In the genomic region with DNA sequence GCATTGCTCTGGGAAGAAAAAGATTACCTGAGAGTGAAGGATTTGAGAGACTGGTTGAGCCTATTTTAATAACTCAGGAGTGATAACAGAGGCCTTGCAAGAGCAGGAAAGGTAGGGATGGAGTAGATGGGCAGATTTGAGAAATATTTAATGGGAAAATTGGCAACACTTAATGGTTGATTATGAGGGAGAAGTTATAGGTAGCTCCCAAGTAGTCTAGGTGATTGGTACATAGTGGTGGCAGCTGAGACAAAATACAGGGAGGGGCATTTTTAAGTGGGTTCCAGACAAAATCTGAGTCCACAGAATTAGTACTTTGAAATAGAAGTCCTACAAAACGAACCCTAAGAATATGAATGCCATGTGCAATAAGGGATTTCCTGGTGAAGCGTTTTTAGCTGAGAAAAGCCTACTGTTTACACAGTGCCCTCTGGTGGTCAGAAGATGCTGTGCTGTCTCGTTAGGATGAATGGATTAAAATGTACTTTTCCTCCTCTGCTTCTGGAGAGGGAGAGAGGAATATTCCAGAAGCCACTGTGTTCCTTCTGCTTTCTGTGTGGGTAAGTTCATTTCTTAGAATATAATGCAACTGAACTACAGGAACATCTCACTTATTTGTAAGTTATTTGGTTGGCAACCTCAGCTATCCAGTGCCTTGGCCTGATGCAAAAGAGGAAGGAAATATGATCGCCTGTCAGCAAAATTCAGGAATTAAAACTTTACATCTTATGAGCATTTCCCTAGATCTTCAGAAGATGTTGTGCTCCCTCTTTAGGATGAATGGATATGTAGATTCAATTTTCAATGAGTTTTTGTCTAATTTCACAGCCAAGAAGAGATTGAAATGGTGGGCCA, we compare ENCODE assay signal across 8 cellular contexts. TPM values are rescaled to one million over a fixed set of nuclear protein-coding genes. Genes with fewer than 3 reads are reported as not detected.
DNase-seq lines count a peak whose midpoint lies in the region; FAIRE-seq and TF ChIP-seq lines count a peak whose summit lies in the region.

No MANE protein-coding gene starts in this region.

- no peak overlapping the region for H2AFZ ChIP-seq in GM23248

- H3K4me3 ChIP-seq in AG09309 (ENCODE audit: control insufficient read depth, low read depth, low read length) (no peak overlapping the region), GM23248 (0 out of 2 replicates have a peak overlapping the region, but pooled peaks have one; percentile 12), cardiac fibroblast (replicated peaks in 1 of 2; ENCODE audit: low read depth in 2 of 2, low read length in 2 of 2) (no peak overlapping the region), kidney (ENCODE audit: low read length in 2 of 2) (no peak overlapping the region)

- H3K4me1 ChIP-seq in GM23248 (ENCODE audit: insufficient read depth) (peaks cover 68% of the 10 kb centered on the region), kidney (ENCODE audit: control insufficient read depth in 1 of 2, insufficient read depth in 1 of 2, low read depth in 1 of 2, low read length in 2 of 2) (peaks cover 5 to 10% of the 10 kb centered on the region in 2 donors)

- intact Hi-C loops in kidney (cut with DNase I) = no loop called here

- in situ Hi-C loops in GM23248 (cut with MboI) = no loop called here

- H4K20me1 ChIP-seq in GM23248 (ENCODE audit: insufficient read depth) = peaks cover 72% of the 10 kb centered on the region

- no peaks in the 10 kb centered on the region for H3K27me3 ChIP-seq in GM23248 (replicated peaks; ENCODE audit: insufficient read depth)

- TF ChIP-seq CTCF in AG09309 (IDR thresholded peaks at IDR 0.05; ENCODE audit: control insufficient read depth, insufficient read depth, low read depth, low read length, missing control alignments) (peak; percentile 88), VCaP (conservative IDR thresholded peaks at IDR 0.05) (peak; percentile 92), cardiac fibroblast (IDR thresholded peaks at IDR 0.05; ENCODE audit: low read depth, low read length) (peak; percentile 86), kidney (IDR thresholded peaks at IDR 0.05; ENCODE audit: borderline replicate concordance, extremely low read depth, insufficient read depth) (peak; percentile 87)

- H3F3A ChIP-seq in GM23248 (ENCODE audit: insufficient read depth) = peaks cover 60% of the 10 kb centered on the region

- H3K36me3 ChIP-seq in GM23248 (ENCODE audit: low read depth) (no peaks in the 10 kb centered on the region), kidney (ENCODE audit: control insufficient read depth in 1 of 2, insufficient read depth in 2 of 2, low read length in 2 of 2) (no peaks in the 10 kb centered on the region)

- H3K9me2 ChIP-seq in GM23248 (ENCODE audit: insufficient read depth) = no peaks in the 10 kb centered on the region

- H3K9me3 ChIP-seq in GM23248 (ENCODE audit: low read depth) (no peaks in the 10 kb centered on the region), kidney (ENCODE audit: control insufficient read depth in 1 of 2, low read length in 2 of 2) (no peaks in the 10 kb centered on the region)

- H3K4me2 ChIP-seq in GM23248 (ENCODE audit: unreplicated experiment) = peak overlapping the region; percentile 41

- H3K27ac ChIP-seq in GM23248 = peak overlapping the region; percentile 32
- H3K27ac ChIP-seq in VCaP = peak overlapping the region; percentile 84; the same call in 1 of the 2 replicates
- H3K27ac ChIP-seq in kidney (ENCODE audit: low read depth in 2 of 2, low read length in 2 of 2) = peak overlapping the region in 1 of 2 donors; percentile 54

- peak overlapping the region; percentile 5; the same call in 1 of the 2 replicates for H3K9ac ChIP-seq in GM23248
- H3K9ac ChIP-seq in kidney (ENCODE audit: low read length in 2 of 2) = peak overlapping the region in 1 of 2 donors; percentile 12

- peak; percentile 55 for FAIRE-seq in kidney (lab: Jason Lieb, UNC)

- DNase-seq in AG09309 (ENCODE audit: low read depth) (no peak), GM23248 (peak; percentile 81), NCI-H2196 treated with DMSO at 0.1 percent for 48 hours (lab: John Stamatoyannopoulos, UW; ENCODE audit: unreplicated experiment) (peak; percentile 40), cardiac fibroblast (ENCODE audit: low read depth in 2 of 2) (peak; percentile 78 to 83), kidney (no peak), 8988T (no peak)
- DNase-seq in stimulated activated CD4-positive, alpha-beta T cell treated with anti-CD3 and anti-CD28 coated beads, Interleukin-2, amount 100 ng/mL, for 4 hours (ENCODE audit: low read depth) = peak; percentile 50

- WGBS in GM23248 (ENCODE audit: low coverage in 1 of 2, low lambda C conversion rate in 2 of 2, missing lambda C conversion rate in 2 of 2), 2 experiments = 21 to 26% methylated on average over 4 of the region's 4 CpGs

- peaks cover 100% of the 10 kb centered on the region for H3K79me2 ChIP-seq in GM23248 (ENCODE audit: insufficient read depth)

RNA-seq across cellular contexts. Expression of gene ZBTB1, which starts 6.5 kb away (rescaled TPM):
- total RNA-seq in GM23248 (2014; rRNA removed; shearing (Covaris generic)) = 46.9 and 60.0 TPM in 2 replicates
- polyA plus RNA-seq in GM23248 (2016; fragmentation: Nextera tagmentation; extraction: Ambion mirVana) = 37.5 and 39.1 TPM in 2 replicates
- 46.8 TPM for total RNA-seq in kidney
- 13.3 TPM for polyA plus RNA-seq in kidney (ENCODE audit: insufficient read depth, low read depth, low replicate concordance)

RNA-seq across cellular contexts. Expression of gene ZBTB25, which starts 7.4 kb away (rescaled TPM):
- total RNA-seq in GM23248 (2014; rRNA removed; shearing (Covaris generic)) = 3.6 and 7.0 TPM in 2 replicates
- 8.0 and 12.5 TPM in 2 replicates for polyA plus RNA-seq in GM23248 (2016; fragmentation: Nextera tagmentation; extraction: Ambion mirVana)
- total RNA-seq in kidney = 17.8 TPM
- polyA plus RNA-seq in kidney (ENCODE audit: insufficient read depth, low read depth, low replicate concordance) = 4.3 TPM

RNA-seq across cellular contexts. Expression of gene HSPA2, which starts 29.5 kb away (rescaled TPM):
- total RNA-seq in GM23248 (2014; rRNA removed; shearing (Covaris generic)) = 28.1 and 28.9 TPM in 2 replicates
- polyA plus RNA-seq in GM23248 (2016; fragmentation: Nextera tagmentation; extraction: Ambion mirVana) = 29.3 and 31.4 TPM in 2 replicates
- 41.9 TPM for total RNA-seq in kidney
- 56.2 TPM for polyA plus RNA-seq in kidney (ENCODE audit: insufficient read depth, low read depth, low replicate concordance)

RNA-seq across cellular contexts. Expression of gene PPP1R36, which starts 38.7 kb away (rescaled TPM):
- 1.6 TPM in 1 of 2 replicates, not detected in the other for total RNA-seq in GM23248 (2014; rRNA removed; shearing (Covaris generic))
- polyA plus RNA-seq in GM23248 (2016; fragmentation: Nextera tagmentation; extraction: Ambion mirVana) (1.8 and 2.0 TPM in 2 replicates), kidney (ENCODE audit: insufficient read depth, low read depth, low replicate concordance) (2.8 TPM)
- 2.7 TPM for total RNA-seq in kidney

RNA-seq across cellular contexts. Expression of gene AKAP5, which starts 45.8 kb away (rescaled TPM):
- 0.22 and 0.89 TPM in 2 replicates for total RNA-seq in GM23248 (2014; rRNA removed; shearing (Covaris generic))
- polyA plus RNA-seq in GM23248 (2016; fragmentation: Nextera tagmentation; extraction: Ambion mirVana) (0.08 and 0.19 TPM in 2 replicates), kidney (ENCODE audit: insufficient read depth, low read depth, low replicate concordance) (0.71 TPM)
- 5.1 TPM for total RNA-seq in kidney

Comparison
In these comparisons a context has a peak if more than half of its experiments do, and no peak if none do; other contexts are left out.
1. DNase-seq: peak in GM23248 (single experiment), NCI-H2196 treated with DMSO at 0.1 percent for 48 hours (single experiment), cardiac fibroblast (2 of 2) and stimulated activated CD4-positive, alpha-beta T cell treated with anti-CD3 and anti-CD28 coated beads, Interleukin-2, amount 100 ng/mL, for 4 hours (single experiment); none in AG09309 (single experiment), kidney (single experiment) and 8988T (single experiment).
2. Peak in every context shown above with its lines, with median percentiles within 50 percentile points of each other: CTCF ChIP-seq.